ENCODE assay signal across 22 cellular contexts in genomic region chr9:135608999-135609317, GRCh38. TPM values are rescaled to one million over a fixed set of nuclear protein-coding genes. Genes with fewer than 3 reads are reported as not detected.
"Had no signal": no experiment of that assay in that cellular context is flagged by ENCODE, and none has a peak within 500 bp of the region (broad histone marks: within the 10 kb centered on the region; RNA-seq: fewer than 3 reads in every experiment).

No MANE protein-coding gene starts in this region.

- H3K4me3 ChIP-seq: gastrocnemius medialis, heart right ventricle, mucosa of descending colon, psoas muscle, stomach, thoracic aorta had no signal

- H3K27ac ChIP-seq: gastrocnemius medialis, heart right ventricle, parathyroid adenoma, psoas muscle, stomach, thoracic aorta had no signal

- H3K9me3 ChIP-seq: gastrocnemius medialis, heart right ventricle, mucosa of descending colon, psoas muscle, stomach, thoracic aorta had no signal

- H3K4me1 ChIP-seq: gastrocnemius medialis, heart right ventricle, psoas muscle had no signal

- H3K36me3 ChIP-seq: gastrocnemius medialis, heart right ventricle, stomach, thoracic aorta had no signal

- H3K27me3 ChIP-seq: gastrocnemius medialis had no signal

- H3K4me3 Mint-ChIP-seq: nephron had no signal

- H3K9ac ChIP-seq: parathyroid adenoma had no signal

- FAIRE-seq: endometrium, small intestine, urothelium cell line had no signal

- ATAC-seq: esophagus mucosa, gastrocnemius medialis, heart right ventricle, mucosa of descending colon, psoas muscle had no signal

- DNase-seq: effector memory CD4-positive, alpha-beta T cell; gastrocnemius medialis; heart right ventricle; mucosa of descending colon; occipital lobe; small intestine; stimulated activated CD4-positive, alpha-beta T cell treated with anti-CD3 and anti-CD28 coated beads, Interleukin-12 subunit alpha, Interleukin-12 subunit beta, amount 100 ng/mL, for 4 hours; stimulated activated naive CD4-positive, alpha-beta T cell; substantia nigra; trophoblast cell had no signal

- H2AFZ ChIP-seq: parathyroid adenoma had no signal

- H3K27ac Mint-ChIP-seq: nephron had no signal

- H3K79me2 ChIP-seq: parathyroid adenoma had no signal

RNA-seq across cellular contexts. Expression of gene GLT6D1, which starts 30.4 kb away (rescaled TPM):
- total RNA-seq: esophagus mucosa, fibroblast of villous mesenchyme, gastrocnemius medialis, heart right ventricle, kidney epithelial cell, lower leg skin, mucosa of descending colon, myocyte, occipital lobe, psoas muscle, stomach, thoracic aorta had no signal
- polyA plus RNA-seq: heart right ventricle, psoas muscle, small intestine, stomach had no signal

RNA-seq across cellular contexts. Expression of gene PAEP, which starts 47.4 kb away (rescaled TPM):
- total RNA-seq: esophagus mucosa, fibroblast of villous mesenchyme, gastrocnemius medialis, heart right ventricle, kidney epithelial cell, mucosa of descending colon, myocyte, occipital lobe, psoas muscle, stomach, thoracic aorta had no signal
- polyA plus RNA-seq: heart right ventricle, psoas muscle, small intestine, stomach had no signal

RNA-seq across cellular contexts. Expression of gene LCN9, which starts 54.2 kb away (rescaled TPM):
- total RNA-seq: esophagus mucosa, fibroblast of villous mesenchyme, gastrocnemius medialis, heart right ventricle, kidney epithelial cell, lower leg skin, mucosa of descending colon, myocyte, occipital lobe, psoas muscle, stomach, thoracic aorta had no signal
- polyA plus RNA-seq: heart right ventricle, psoas muscle, small intestine, stomach had no signal
